In genomic region chr12:48182659-48183058, GRCh38 we compare ENCODE assay signal across 8 cellular contexts. TPM values are rescaled to one million over a fixed set of nuclear protein-coding genes. Genes with fewer than 3 reads are reported as not detected.
DNase-seq lines count a peak whose midpoint lies in the region; TF ChIP-seq lines count a peak whose summit lies in the region.

No MANE protein-coding gene starts in this region.

- H3K9me2 ChIP-seq in neural cell (ENCODE audit: insufficient read depth, low read length): no peaks in the 10 kb centered on the region

- peak overlapping the region; percentile 65 to 86 (median 76) for H3K4me3 ChIP-seq in BLaER1 treated with 17β-estradiol and CSF1 and Interleukin-3, amounts not matched to agents 10 nM and 100 nM
- peak overlapping the region; percentile 73 for H3K4me3 ChIP-seq in HUES64 (ENCODE audit: low read length)
- H3K4me3 ChIP-seq in coronary artery: peak overlapping the region; percentile 93
- peak overlapping the region; percentile 93 for H3K4me3 ChIP-seq in neural cell (ENCODE audit: low read length)

- H3K27me3 ChIP-seq in BLaER1 treated with 17β-estradiol and CSF1 and Interleukin-3, amounts not matched to agents 10 nM and 100 nM: peaks cover 25 to 41% (median 32%) of the 10 kb centered on the region in 11 experiments
- peaks cover 85% of the 10 kb centered on the region for H3K27me3 ChIP-seq in HUES64 (ENCODE audit: insufficient read depth, low read length)
- no peaks in the 10 kb centered on the region for H3K27me3 ChIP-seq in neural cell (ENCODE audit: insufficient read depth, low read depth, low read length)

- peaks cover 31 to 55% (median 40%) of the 10 kb centered on the region in 10 experiments for H3K4me1 ChIP-seq in BLaER1 treated with 17β-estradiol and CSF1 and Interleukin-3, amounts not matched to agents 10 nM and 100 nM
- peaks cover 23% of the 10 kb centered on the region for H3K4me1 ChIP-seq in HUES64 (ENCODE audit: insufficient read depth, low read length)

- peak overlapping the region in 1 of 11 experiments; percentile 58; a peak in 1 of 22 replicates for H3K27ac ChIP-seq in BLaER1 treated with 17β-estradiol and CSF1 and Interleukin-3, amounts not matched to agents 10 nM and 100 nM
- H3K27ac ChIP-seq in HUES64 (ENCODE audit: low read depth, low read length) (no peak overlapping the region), coronary artery (peak overlapping the region in 1 of 2 donors; percentile 74), neural cell (ENCODE audit: low read length) (peak overlapping the region; percentile 98)

- in situ Hi-C loops in GM13976 (cut with MboI; ENCODE audit: low sequenced_read_pairs, unreplicated experiment): no loop called here

- no peak for TF ChIP-seq EP300 in neural cell (conservative IDR thresholded peaks at IDR 0.05; ENCODE audit: poor library complexity, severe bottlenecking)

- TF ChIP-seq RAD21 in neural cell (conservative IDR thresholded peaks at IDR 0.05): no peak

- 25% methylated on average over 4 of the region's 7 CpGs for WGBS in HUES64

- H4K20me1 ChIP-seq in BLaER1 treated with 17β-estradiol and CSF1 and Interleukin-3, amounts not matched to agents 10 nM and 100 nM: peaks cover 0 to 13% (median 0%) of the 10 kb centered on the region in 11 experiments; a peak in 3 of 22 replicates
- no peaks in the 10 kb centered on the region for H4K20me1 ChIP-seq in neural cell (ENCODE audit: insufficient read depth)

- no peak for TF ChIP-seq CTCF in coronary artery (IDR thresholded peaks at IDR 0.05)
- no peak for TF ChIP-seq CTCF in neural cell (IDR thresholded peaks at IDR 0.05; ENCODE audit: poor library complexity, severe bottlenecking)
- TF ChIP-seq CTCF in GM13976 (IDR thresholded peaks at IDR 0.05; ENCODE audit: borderline replicate concordance, control extremely low read depth, extremely low read depth, insufficient read depth, missing control alignments): no peak

- DNase-seq in coronary artery (ENCODE audit: low spot score) (no peak), SKM-1 treated with dmso at 0.1 percent for 144 hours (lab: John Stamatoyannopoulos, UW; ENCODE audit: unreplicated experiment) (no peak), GM13976 (ENCODE audit: low spot score) (no peak), NCI-H69 (lab: John Stamatoyannopoulos, UW) (no peak), NCI-H82 treated with DMSO at 0.1 percent for 48 hours (lab: John Stamatoyannopoulos, UW; ENCODE audit: unreplicated experiment) (no peak)

- no peaks in the 10 kb centered on the region for H3K36me3 ChIP-seq in BLaER1 treated with 17β-estradiol and CSF1 and Interleukin-3, amounts not matched to agents 10 nM and 100 nM
- no peaks in the 10 kb centered on the region for H3K36me3 ChIP-seq in HUES64 (ENCODE audit: insufficient read depth, low read length)
- H3K36me3 ChIP-seq in neural cell (ENCODE audit: insufficient read depth, low read length): no peaks in the 10 kb centered on the region

- peaks cover 8% of the 10 kb centered on the region for H3F3A ChIP-seq in neural cell (ENCODE audit: insufficient read depth, low read length, poor library complexity, severe bottlenecking)

- peak overlapping the region; percentile 26 to 72 (median 64); a peak in 20 of 22 replicates for H3K9ac ChIP-seq in BLaER1 treated with 17β-estradiol and CSF1 and Interleukin-3, amounts not matched to agents 10 nM and 100 nM
- H3K9ac ChIP-seq in HUES64 (ENCODE audit: low read depth, low read length): peak overlapping the region; percentile 34; the same call in 1 of the 2 replicates
- H3K9ac ChIP-seq in neural cell (ENCODE audit: low read length): peak overlapping the region; percentile 96

- H2AFZ ChIP-seq in neural cell (ENCODE audit: low read depth, low read length): peak overlapping the region; percentile 65

- peaks cover 37% of the 10 kb centered on the region for H3K79me2 ChIP-seq in neural cell (replicated peaks; ENCODE audit: insufficient read depth, low read length)

- H3K4me2 ChIP-seq in BLaER1 treated with 17β-estradiol and CSF1 and Interleukin-3, amounts not matched to agents 10 nM and 100 nM: peak overlapping the region; percentile 77 to 98 (median 94)
- peak overlapping the region; percentile 98 for H3K4me2 ChIP-seq in neural cell (ENCODE audit: low read length)

- H3K9me3 ChIP-seq in BLaER1 treated with 17β-estradiol and CSF1 and Interleukin-3, amounts not matched to agents 10 nM and 100 nM (replicated peaks in 1 of 11): no peaks in the 10 kb centered on the region
- H3K9me3 ChIP-seq in HUES64 (ENCODE audit: insufficient read depth, low read depth, low read length) (no peaks in the 10 kb centered on the region), neural cell (ENCODE audit: low read length) (no peaks in the 10 kb centered on the region)

TF ChIP-seq in neural cell, 6 proteins besides CTCF, POLR2A, EP300 and RAD21:
- TF ChIP-seq REST (IDR thresholded peaks at IDR 0.05; ENCODE audit: borderline replicate concordance): no peak

RNA-seq across cellular contexts. Expression of gene CCDC184, which starts 0.8 kb away (rescaled TPM):
- 1.00 TPM for polyA plus RNA-seq in HUES64 (2013, experiment 1 of 2)
- polyA plus RNA-seq in HUES64 (2013, experiment 2 of 2): 2.2 TPM
- 35.3 and 40.2 TPM in 2 replicates for polyA plus RNA-seq in neural cell
- polyA minus RNA-seq in neural cell: 38.7 and 39.9 TPM in 2 replicates

RNA-seq across cellular contexts. Expression of gene OR10AD1, which starts 20.4 kb away (rescaled TPM):
- polyA plus RNA-seq in HUES64 (2013, experiment 1 of 2): not detected
- polyA plus RNA-seq in HUES64 (2013, experiment 2 of 2): not detected
- polyA plus RNA-seq in neural cell: not detected in 2 replicates
- polyA minus RNA-seq in neural cell: not detected in 2 replicates

RNA-seq across cellular contexts. Expression of gene ASB8, which starts 25.3 kb away (rescaled TPM):
- polyA plus RNA-seq in HUES64 (2013, experiment 1 of 2): 6.5 TPM
- 5.9 TPM for polyA plus RNA-seq in HUES64 (2013, experiment 2 of 2)
- 41.7 and 54.8 TPM in 2 replicates for polyA plus RNA-seq in neural cell
- 43.2 and 47.7 TPM in 2 replicates for polyA minus RNA-seq in neural cell

Comparison
In these comparisons a context has a peak if more than half of its experiments do, and no peak if none do; other contexts are left out.
1. H3K9ac ChIP-seq: peak in every context shown above with its lines; median percentile 96 in neural cell; 64 in BLaER1 treated with 17β-estradiol and CSF1 and Interleukin-3, amounts not matched to agents 10 nM and 100 nM; 34 in HUES64.